13 cellular contexts compared by ENCODE assay signal in the genomic region with DNA sequence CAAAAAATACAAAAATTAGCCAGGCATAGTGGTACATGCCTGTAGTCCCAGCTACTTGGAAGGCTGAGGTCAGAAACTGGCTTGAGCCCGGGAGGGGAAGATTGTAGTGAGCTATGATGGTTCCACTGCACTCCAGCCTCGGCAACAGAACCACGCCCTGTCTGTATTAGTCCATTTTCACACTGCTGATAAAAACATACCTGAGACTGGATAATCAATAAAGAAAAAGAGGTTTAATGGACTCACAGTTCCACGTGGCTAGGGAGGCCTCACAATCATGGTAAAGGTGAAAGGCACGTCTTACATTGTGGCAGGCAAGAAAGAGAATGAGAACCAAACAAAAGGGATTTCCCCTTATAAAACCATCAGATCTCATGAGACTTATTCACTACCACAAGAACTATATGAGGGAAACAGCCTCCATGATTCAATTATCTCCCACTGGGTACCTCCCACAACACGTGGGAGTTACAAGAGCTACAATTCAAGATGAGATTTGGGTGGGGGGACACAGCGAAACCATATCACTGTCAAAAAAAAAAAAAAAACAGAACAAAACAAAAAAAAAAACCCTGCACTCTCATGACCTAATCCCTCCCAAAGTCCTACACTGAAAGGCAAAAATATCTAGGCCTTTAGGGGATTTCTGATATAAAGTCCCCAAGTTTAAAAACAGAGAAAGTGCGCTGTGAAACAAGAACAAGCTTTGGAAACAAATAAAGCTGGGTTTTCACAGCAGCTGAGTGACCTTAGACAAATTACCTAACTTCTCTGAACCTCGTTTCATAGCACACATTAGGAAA.
DNase-seq lines count a peak whose midpoint lies in the region; ATAC-seq and TF ChIP-seq lines count a peak whose summit lies in the region.
"Had no signal": no experiment of that assay in that cellular context is flagged by ENCODE, and none has a peak within 500 bp of the region (broad histone marks: within the 10 kb centered on the region; RNA-seq: fewer than 3 reads in every experiment).

No MANE protein-coding gene starts in this region.

- DNase-seq in GM10266 (ENCODE audit: extremely low spot score) (peak; percentile 16), HFFc6 (no peak), right atrium auricular region (ENCODE audit: low spot score) (no peak), anterior cingulate cortex (lab: John Stamatoyannopoulos, UW) (no peak), head of caudate nucleus (no peak), NCI-H2107 (lab: John Stamatoyannopoulos, UW) (no peak)
- DNase-seq: BE2C, NCI-H1694 had no signal

- no peak overlapping the region for H3K27ac Mint-ChIP-seq in HFFc6
- H3K27ac Mint-ChIP-seq: dendritic cell treated with granulocyte-macrophage colony-stimulating factor and Interleukin-4, amounts not matched to agents 40 ng/mL and 50 ng/mL, for 4 days had no signal

- ATAC-seq in GM18870 (IDR thresholded peaks at IDR 0.05; ENCODE audit: unreplicated experiment) (peak; percentile 49), HG03432 (IDR thresholded peaks at IDR 0.05; ENCODE audit: unreplicated experiment) (peak; percentile 53)
- ATAC-seq: gastroesophageal sphincter, HepG2 had no signal

- no peaks in the 10 kb centered on the region for H3K27me3 ChIP-seq in right atrium auricular region
- H3K27me3 ChIP-seq: BE2C had no signal

- H3K4me1 ChIP-seq in right atrium auricular region, result no peaks in the 10 kb centered on the region
- H3K4me1 ChIP-seq: BE2C, gastroesophageal sphincter had no signal

- peak overlapping the region; percentile 19; the same call in 1 of the 2 replicates for H3K4me3 Mint-ChIP-seq in HFFc6
- H3K4me3 Mint-ChIP-seq: dendritic cell treated with granulocyte-macrophage colony-stimulating factor and Interleukin-4, amounts not matched to agents 40 ng/mL and 50 ng/mL, for 4 days had no signal

- H3K27me3 Mint-ChIP-seq in HFFc6 (ENCODE audit: insufficient read depth), result peaks cover 5% of the 10 kb centered on the region
- H3K27me3 Mint-ChIP-seq: dendritic cell treated with granulocyte-macrophage colony-stimulating factor and Interleukin-4, amounts not matched to agents 40 ng/mL and 50 ng/mL, for 4 days had no signal

- TF ChIP-seq CTCF in GM10266 (IDR thresholded peaks at IDR 0.05; ENCODE audit: control insufficient read depth, insufficient read depth, low read depth, missing control alignments) (no peak), HFFc6 (IDR thresholded peaks at IDR 0.05) (no peak), right atrium auricular region (IDR thresholded peaks at IDR 0.05) (no peak)

- intact Hi-C loops in head of caudate nucleus (cut with DNase I), result no loop called here

- H3K36me3 Mint-ChIP-seq in HFFc6 (ENCODE audit: low read depth), result no peaks in the 10 kb centered on the region

- H3K4me3 ChIP-seq in right atrium auricular region, result no peak overlapping the region
- H3K4me3 ChIP-seq: gastroesophageal sphincter had no signal

- no peaks in the 10 kb centered on the region for H3K4me1 Mint-ChIP-seq in HFFc6 (ENCODE audit: low read depth)

- H3K27ac ChIP-seq in right atrium auricular region, result no peak overlapping the region
- H3K27ac ChIP-seq: gastroesophageal sphincter had no signal

- H3K36me3 ChIP-seq in right atrium auricular region, result no peaks in the 10 kb centered on the region
- H3K36me3 ChIP-seq: BE2C, gastroesophageal sphincter had no signal

- H3K9me3 Mint-ChIP-seq in HFFc6, result peaks cover 4% of the 10 kb centered on the region; the same call in 1 of the 2 replicates
- H3K9me3 Mint-ChIP-seq: dendritic cell treated with granulocyte-macrophage colony-stimulating factor and Interleukin-4, amounts not matched to agents 40 ng/mL and 50 ng/mL, for 4 days had no signal

- H3K9me3 ChIP-seq in right atrium auricular region, result no peaks in the 10 kb centered on the region
- H3K9me3 ChIP-seq: BE2C, gastroesophageal sphincter had no signal
